Comparison of ENCODE assay signal across 9 cellular contexts in genomic region chr13:97018029-97018819, GRCh38. TPM values are rescaled to one million over a fixed set of nuclear protein-coding genes. Genes with fewer than 3 reads are reported as not detected.
DNase-seq lines count a peak whose midpoint lies in the region; ATAC-seq, FAIRE-seq and TF ChIP-seq lines count a peak whose summit lies in the region.
"Had no signal": no experiment of that assay in that cellular context is flagged by ENCODE, and none has a peak within 500 bp of the region (broad histone marks: within the 10 kb centered on the region; RNA-seq: fewer than 3 reads in every experiment).

No MANE protein-coding gene starts in this region.

- POLR2A ChIA-PET in OCI-LY7 (lab: Charles Lee) = no interaction called here

- TF ChIP-seq CTCF in GM20000 (IDR thresholded peaks at IDR 0.05; ENCODE audit: extremely low read depth, missing control alignments) = peak; percentile 54
- TF ChIP-seq CTCF in OCI-LY7 (conservative IDR thresholded peaks at IDR 0.05; ENCODE audit: low read length) = peak; percentile 79
- peak; percentile 63 to 70 (median 69) for TF ChIP-seq CTCF in breast epithelium (IDR thresholded peaks at IDR 0.05)

- intact Hi-C loops in OCI-LY7 (cut with micrococcal nuclease; ENCODE audit: unreplicated experiment) (no loop called here), breast epithelium (cut with DNase I; ENCODE audit: low total_unique reads) (no loop called here)

- H4K20me1 ChIP-seq in OCI-LY7 (ENCODE audit: insufficient read depth, low read length) = no peaks in the 10 kb centered on the region
- H4K20me1 ChIP-seq: BLaER1 treated with 17β-estradiol and CSF1 and Interleukin-3, amounts not matched to agents 10 nM and 100 nM had no signal

- H3K4me3 ChIP-seq in OCI-LY7 (ENCODE audit: low read depth, low read length, poor library complexity, severe bottlenecking) = no peak overlapping the region
- no peak overlapping the region for H3K4me3 ChIP-seq in breast epithelium
- H3K4me3 ChIP-seq: BLaER1 treated with 17β-estradiol and CSF1 and Interleukin-3, amounts not matched to agents 10 nM and 100 nM had no signal

- no peaks in the 10 kb centered on the region for H3K9me2 ChIP-seq in OCI-LY7 (ENCODE audit: insufficient read depth, low read length)

- no peaks in the 10 kb centered on the region for H3K27me3 ChIP-seq in breast epithelium

- CTCF ChIA-PET in OCI-LY7 (lab: Charles Lee; ENCODE audit: unreplicated experiment) = no interaction called here

- peak; percentile 96 for FAIRE-seq in islet of Langerhans (lab: Jason Lieb, UNC)

- peaks cover 29% of the 10 kb centered on the region for H3K4me1 ChIP-seq in OCI-LY7 (ENCODE audit: insufficient read depth, low read length, poor library complexity, severe bottlenecking)
- H3K4me1 ChIP-seq in breast epithelium = peaks cover 0 to 6% of the 10 kb centered on the region in 2 donors

- peaks cover 16% of the 10 kb centered on the region; the same call in 1 of the 2 replicates for H3K9me3 ChIP-seq in OCI-LY7 (ENCODE audit: low read length)
- H3K9me3 ChIP-seq in breast epithelium = no peaks in the 10 kb centered on the region

- H3K27ac ChIP-seq in OCI-LY7 (ENCODE audit: low read depth, low read length, poor library complexity, severe bottlenecking) = no peak overlapping the region
- H3K27ac ChIP-seq in breast epithelium = no peak overlapping the region
- H3K27ac ChIP-seq: BLaER1 treated with 17β-estradiol and CSF1 and Interleukin-3, amounts not matched to agents 10 nM and 100 nM had no signal

- H3K36me3 ChIP-seq in OCI-LY7 (ENCODE audit: insufficient read depth, low read length) (no peaks in the 10 kb centered on the region), breast epithelium (no peaks in the 10 kb centered on the region)
- H3K36me3 ChIP-seq: BLaER1 treated with 17β-estradiol and CSF1 and Interleukin-3, amounts not matched to agents 10 nM and 100 nM had no signal

- ATAC-seq in HG03558 (IDR thresholded peaks at IDR 0.05; ENCODE audit: extremely low read depth, unreplicated experiment) = peak; percentile 95

- no TSS peak for BruUV-seq in OCI-LY7 (replicated peaks; lab: Mats Ljungman, UMichigan)

- no peaks in the 10 kb centered on the region for H3K79me2 ChIP-seq in OCI-LY7 (ENCODE audit: insufficient read depth, low read depth, low read length)

- no peak overlapping the region for H2AFZ ChIP-seq in OCI-LY7 (ENCODE audit: low read length)

- H3K4me2 ChIP-seq in OCI-LY7 (ENCODE audit: low read length) = no peak overlapping the region
- H3K4me2 ChIP-seq: BLaER1 treated with 17β-estradiol and CSF1 and Interleukin-3, amounts not matched to agents 10 nM and 100 nM had no signal

- no peak for TF ChIP-seq POLR2A in breast epithelium (IDR thresholded peaks at IDR 0.05)

- DNase-seq in DMS79 treated with DMSO at 0.1 percent for 48 hours (lab: John Stamatoyannopoulos, UW) = peak; percentile 51
- no peak for DNase-seq in DMS79 (lab: John Stamatoyannopoulos, UW)
- DNase-seq in GM20000 (ENCODE audit: low spot score) = peak; percentile 45
- peak; percentile 26 for DNase-seq in OCI-LY7 (ENCODE audit: low spot score)
- DNase-seq in breast epithelium (ENCODE audit: low spot score in 2 of 2) = no peak
- peak; percentile 6 for DNase-seq in stimulated activated CD8-positive, alpha-beta memory T cell treated with anti-CD3 and anti-CD28 coated beads, Interleukin-15, amount 100 ng/mL, for 1 hour (ENCODE audit: low read depth)

RNA-seq across cellular contexts. Expression of gene OXGR1, which starts 23.9 kb away (rescaled TPM):
- not detected in 2 replicates for total RNA-seq in OCI-LY7 (2014; rRNA removed; shearing (Covaris generic))
- total RNA-seq in OCI-LY7 (2022) (not detected in 2 replicates), breast epithelium (1 to 10 TPM in 2 of 3 donors, under 1 TPM in 1; 0.64 to 2.0 (median 1.9) TPM)

Comparison
In these comparisons a context has a peak if more than half of its experiments do, and no peak if none do; other contexts are left out.
1. DNase-seq: peak in DMS79 treated with DMSO at 0.1 percent for 48 hours (single experiment), GM20000 (single experiment), OCI-LY7 (single experiment) and stimulated activated CD8-positive, alpha-beta memory T cell treated with anti-CD3 and anti-CD28 coated beads, Interleukin-15, amount 100 ng/mL, for 1 hour (single experiment); none in DMS79 (single experiment) and breast epithelium (0 of 2).
2. Peak in every context shown above with its lines, with median percentiles within 50 percentile points of each other: CTCF ChIP-seq.